12 cellular contexts compared by ENCODE assay signal in genomic region chr7:23472046-23472445, GRCh38. TPM values are rescaled to one million over a fixed set of nuclear protein-coding genes. Genes with fewer than 3 reads are reported as not detected.
DNase-seq lines count a peak whose midpoint lies in the region; ATAC-seq and TF ChIP-seq lines count a peak whose summit lies in the region.
"Had no signal": no experiment of that assay in that cellular context is flagged by ENCODE, and none has a peak within 500 bp of the region (broad histone marks: within the 10 kb centered on the region; RNA-seq: fewer than 3 reads in every experiment).

No MANE protein-coding gene starts in this region.

- CTCF ChIA-PET in Panc1 (lab: Charles Lee): interaction anchor here (1.2 kb wide), 1 partner anchor 114 kb away, joined by 4 read pairs; no protein-coding TSS in a partner anchor

- H4K20me1 ChIP-seq in DND-41 (ENCODE audit: insufficient read depth, low read length): no peaks in the 10 kb centered on the region

- H3K9ac ChIP-seq in DND-41 (ENCODE audit: low read depth, low read length): no peak overlapping the region

- POLR2A ChIA-PET in Panc1 (lab: Charles Lee): interaction anchor here (0.7 to 1.3 kb wide), 2 partner anchors 15 to 34 kb away, joined by 3 read pairs; no protein-coding TSS in a partner anchor

- intact Hi-C loops in Panc1 (cut with micrococcal nuclease; ENCODE audit: unreplicated experiment) (loop anchor here (5.0 to 10.0 kb wide), 4 partner anchors 40 to 197 kb away; partner anchors contain the start of gene TRA2A), left cardiac atrium (cut with DNase I) (no loop called here), ascending aorta (cut with DNase I) (loop anchor here (5.0 kb wide), 1 partner anchor 910 kb away; no protein-coding TSS in a partner anchor)

- no peak for ATAC-seq in DND-41 (ENCODE audit: insufficient read depth, low read depth)
- ATAC-seq in Panc1: no peak
- no peak for ATAC-seq in left cardiac atrium
- ATAC-seq: left lobe of liver had no signal

- H3K27me3 ChIP-seq in DND-41 (ENCODE audit: insufficient read depth, low read length, poor library complexity): peaks cover 9% of the 10 kb centered on the region
- H3K27me3 ChIP-seq in HAP-1 (ENCODE audit: low read depth): no peaks in the 10 kb centered on the region
- no peaks in the 10 kb centered on the region for H3K27me3 ChIP-seq in Panc1 (ENCODE audit: control insufficient read depth, insufficient read depth, low read length)
- no peaks in the 10 kb centered on the region for H3K27me3 ChIP-seq in iPS DF 6.9 (ENCODE audit: control insufficient read depth, insufficient read depth, low read length)
- H3K27me3 ChIP-seq in ascending aorta: peaks cover 66% of the 10 kb centered on the region

- BruUV-seq in Panc1 (replicated peaks; lab: Mats Ljungman, UMichigan): no TSS peak

- H3K9me3 ChIP-seq in DND-41 (ENCODE audit: insufficient read depth, low read length, severe bottlenecking) (no peaks in the 10 kb centered on the region), HAP-1 (no peaks in the 10 kb centered on the region), Panc1 (ENCODE audit: control insufficient read depth, insufficient read depth, low read depth, low read length) (no peaks in the 10 kb centered on the region), iPS DF 6.9 (ENCODE audit: control insufficient read depth, insufficient read depth, low read length) (no peaks in the 10 kb centered on the region), ascending aorta (no peaks in the 10 kb centered on the region)

- H3K4me3 ChIP-seq in DND-41 (ENCODE audit: low read depth in 1 of 2, low read length in 2 of 2): no peak overlapping the region
- peak overlapping the region; percentile 72 for H3K4me3 ChIP-seq in HAP-1
- peak overlapping the region; percentile 88 to 98 for H3K4me3 ChIP-seq in Panc1 (ENCODE audit: low read depth in 2 of 2, low read length in 2 of 2)
- H3K4me3 ChIP-seq in iPS DF 6.9 (ENCODE audit: low read length): peak overlapping the region; percentile 26; the same call in 1 of the 2 replicates
- H3K4me3 ChIP-seq in ascending aorta: no peak overlapping the region
- H3K4me3 ChIP-seq: right atrium auricular region had no signal

- H3K4me2 ChIP-seq in DND-41 (ENCODE audit: insufficient read depth, low read length): peak overlapping the region; percentile 92; the same call in 1 of the 2 replicates

- H3K36me3 ChIP-seq in DND-41 (ENCODE audit: insufficient read depth, low read length) (no peaks in the 10 kb centered on the region), HAP-1 (replicated peaks) (no peaks in the 10 kb centered on the region; the same call in 1 of the 2 replicates), Panc1 (ENCODE audit: control insufficient read depth, insufficient read depth, low read length) (no peaks in the 10 kb centered on the region; the same call in 1 of the 2 replicates), iPS DF 6.9 (ENCODE audit: control insufficient read depth, insufficient read depth, low read length) (no peaks in the 10 kb centered on the region), ascending aorta (no peaks in the 10 kb centered on the region)
- H3K36me3 ChIP-seq: right atrium auricular region had no signal

- no peak overlapping the region for H3K27ac ChIP-seq in DND-41 (ENCODE audit: low read length)
- H3K27ac ChIP-seq in Panc1 (ENCODE audit: low read length): peak overlapping the region; percentile 100
- H3K27ac ChIP-seq in iPS DF 6.9 (ENCODE audit: low read length): no peak overlapping the region
- H3K27ac ChIP-seq in ascending aorta: no peak overlapping the region
- H3K27ac ChIP-seq: right atrium auricular region had no signal

- no peaks in the 10 kb centered on the region for H3K79me2 ChIP-seq in DND-41 (ENCODE audit: insufficient read depth, low read length)

- no peak overlapping the region for H2AFZ ChIP-seq in DND-41 (ENCODE audit: low read depth, low read length)

- H3K4me1 ChIP-seq in DND-41 (ENCODE audit: insufficient read depth, low read length) (peaks cover 18% of the 10 kb centered on the region), HAP-1 (peaks cover 9% of the 10 kb centered on the region; the same call in 1 of the 2 replicates), Panc1 (ENCODE audit: control insufficient read depth, insufficient read depth, low read length) (peaks cover 22% of the 10 kb centered on the region), iPS DF 6.9 (ENCODE audit: control insufficient read depth, insufficient read depth, low read length) (no peaks in the 10 kb centered on the region), ascending aorta (peaks cover 8 to 34% of the 10 kb centered on the region in 2 donors)

- in situ Hi-C loops in HAP-1 (cut with MboI; ENCODE audit: low sequenced_read_pairs): no loop called here
- in situ Hi-C loops in Panc1 (cut with HindIII; ENCODE audit: low pct_unique_long_range_greater_than_20kb, low sequenced_read_pairs): no loop called here

- DNase-seq in DND-41 (no peak), HAP-1 (ENCODE audit: low spot score in 2 of 2) (no peak), Panc1 (ENCODE audit: low read depth, low spot score) (no peak), iPS DF 6.9 (ENCODE audit: low read depth, low spot score) (no peak), left cardiac atrium (no peak), dedifferentiated amniotic fluid mesenchymal stem cell (ENCODE audit: extremely low spot score) (no peak), amygdala (lab: John Stamatoyannopoulos, UW) (no peak), ascending aorta (ENCODE audit: low spot score in 2 of 2) (no peak)
- DNase-seq: activated effector memory CD4-positive, alpha-beta T cell treated with anti-CD3 and anti-CD28 coated beads, Interleukin-2, amount 50 U/mL, for 16 hours; NCI-H2171 had no signal

- TF ChIP-seq CTCF in DND-41 (IDR thresholded peaks at IDR 0.05; ENCODE audit: borderline replicate concordance, extremely low read depth, low read length, poor library complexity, severe bottlenecking) (no peak), Panc1 (IDR thresholded peaks at IDR 0.05) (no peak), ascending aorta (IDR thresholded peaks at IDR 0.05) (no peak)

- no CpG with 5 or more reads among the region's 6 CpGs for WGBS in iPS DF 6.9 (ENCODE audit: insufficient coverage, insufficient read length)

RNA-seq across cellular contexts. Expression of gene IGF2BP3, which starts 1.8 kb away (rescaled TPM):
- total RNA-seq in Panc1 (2021; ENCODE audit: unreplicated experiment) (80.2 TPM), left cardiac atrium (under 1 TPM; 0.15 to 0.60 TPM), ascending aorta (not detected)
- polyA plus RNA-seq in Panc1 (2012; ENCODE audit: insufficient read length): 47.4 TPM
- total RNA-seq: right atrium auricular region had no signal

RNA-seq across cellular contexts. Expression of gene TRA2A, which starts 59.7 kb away (rescaled TPM):
- 106 TPM for total RNA-seq in Panc1 (2021; ENCODE audit: unreplicated experiment)
- polyA plus RNA-seq in Panc1 (2012; ENCODE audit: insufficient read length): 63.3 TPM
- 10 to 100 TPM; 33.1 to 39.7 TPM for total RNA-seq in left cardiac atrium
- total RNA-seq in ascending aorta: 14.4 TPM

Comparison
In these comparisons a context has a peak if more than half of its experiments do, and no peak if none do; other contexts are left out.
1. H3K4me3 ChIP-seq: peak in HAP-1 (single experiment), Panc1 (2 of 2) and iPS DF 6.9 (single experiment); none in DND-41 (0 of 2) and ascending aorta (0 of 2).
2. RNA of gene IGF2BP3, which starts 1.8 kb away (total RNA-seq): 80.2 TPM in Panc1 (single experiment); 0.15 to 0.60 TPM in left cardiac atrium and not detected in ascending aorta (single experiment); every median in the first group is over 10 times any median in the second.
3. intact Hi-C loops: an anchor here in Panc1 (5.0 to 10.0 kb wide) and ascending aorta (5.0 kb wide); none called in left cardiac atrium.